ENCODE assay signal across 1 cellular context in genomic region chr11:8693010-8693551, GRCh38.
TF ChIP-seq lines count a peak whose summit lies in the region.

No MANE protein-coding gene starts in this region.

TF ChIP-seq in GM23338, 12 proteins besides CTCF, POLR2A, EP300 and RAD21 (continued from another document):
- TF ChIP-seq REST (IDR thresholded peaks at IDR 0.05; ENCODE audit: unreplicated experiment) (no peak), STAT1 (IDR thresholded peaks at IDR 0.05; ENCODE audit: unreplicated experiment) (no peak), EZH2phosphoT487 (IDR thresholded peaks at IDR 0.05; ENCODE audit: unreplicated experiment) (no peak), ZNF462 (CRISPR knock-in tag; IDR thresholded peaks at IDR 0.05) (no peak), POLR2AphosphoS5 (IDR thresholded peaks at IDR 0.05; ENCODE audit: low read depth) (no peak), ZNF331 (CRISPR knock-in tag; IDR thresholded peaks at IDR 0.05; ENCODE audit: low read depth) (no peak)
